ENCODE assay signal across 1 cellular context in genomic region chr10:124697837-124698559, GRCh38.
TF ChIP-seq lines count a peak whose summit lies in the region.

No MANE protein-coding gene starts in this region.

TF ChIP-seq in HepG2, 621 proteins besides CTCF, POLR2A, EP300 and RAD21 (continued from another document):
- TF ChIP-seq, protein P1, sequence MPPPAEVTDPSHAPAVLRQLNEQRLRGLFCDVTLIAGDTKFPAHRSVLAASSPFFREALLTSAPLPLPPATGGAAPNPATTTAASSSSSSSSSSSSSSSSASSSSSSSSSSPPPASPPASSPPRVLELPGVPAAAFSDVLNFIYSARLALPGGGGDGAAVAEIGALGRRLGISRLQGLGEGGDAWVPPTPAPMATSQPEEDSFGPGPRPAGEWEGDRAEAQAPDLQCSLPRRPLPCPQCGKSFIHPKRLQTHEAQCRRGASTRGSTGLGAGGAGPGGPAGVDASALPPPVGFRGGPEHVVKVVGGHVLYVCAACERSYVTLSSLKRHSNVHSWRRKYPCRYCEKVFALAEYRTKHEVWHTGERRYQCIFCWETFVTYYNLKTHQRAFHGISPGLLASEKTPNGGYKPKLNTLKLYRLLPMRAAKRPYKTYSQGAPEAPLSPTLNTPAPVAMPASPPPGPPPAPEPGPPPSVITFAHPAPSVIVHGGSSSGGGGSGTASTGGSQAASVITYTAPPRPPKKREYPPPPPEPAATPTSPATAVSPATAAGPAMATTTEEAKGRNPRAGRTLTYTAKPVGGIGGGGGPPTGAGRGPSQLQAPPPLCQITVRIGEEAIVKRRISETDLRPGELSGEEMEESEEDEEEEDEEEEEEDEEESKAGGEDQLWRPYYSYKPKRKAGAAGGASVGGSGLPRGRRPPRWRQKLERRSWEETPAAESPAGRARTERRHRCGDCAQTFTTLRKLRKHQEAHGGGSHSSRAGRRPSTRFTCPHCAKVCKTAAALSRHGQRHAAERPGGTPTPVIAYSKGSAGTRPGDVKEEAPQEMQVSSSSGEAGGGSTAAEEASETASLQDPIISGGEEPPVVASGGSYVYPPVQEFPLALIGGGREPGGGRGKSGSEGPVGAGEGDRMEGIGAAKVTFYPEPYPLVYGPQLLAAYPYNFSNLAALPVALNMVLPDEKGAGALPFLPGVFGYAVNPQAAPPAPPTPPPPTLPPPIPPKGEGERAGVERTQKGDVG (CRISPR knock-in tag; IDR thresholded peaks at IDR 0.05; ENCODE audit: borderline replicate concordance), result no peak
- TF ChIP-seq NFKB2 (CRISPR knock-in tag; IDR thresholded peaks at IDR 0.05; ENCODE audit: borderline replicate concordance), result no peak
- no peak for TF ChIP-seq ZNF567 (CRISPR knock-in tag; IDR thresholded peaks at IDR 0.05; ENCODE audit: borderline replicate concordance)
